Comparison of ENCODE assay signal across 1 cellular context in the genomic region with DNA sequence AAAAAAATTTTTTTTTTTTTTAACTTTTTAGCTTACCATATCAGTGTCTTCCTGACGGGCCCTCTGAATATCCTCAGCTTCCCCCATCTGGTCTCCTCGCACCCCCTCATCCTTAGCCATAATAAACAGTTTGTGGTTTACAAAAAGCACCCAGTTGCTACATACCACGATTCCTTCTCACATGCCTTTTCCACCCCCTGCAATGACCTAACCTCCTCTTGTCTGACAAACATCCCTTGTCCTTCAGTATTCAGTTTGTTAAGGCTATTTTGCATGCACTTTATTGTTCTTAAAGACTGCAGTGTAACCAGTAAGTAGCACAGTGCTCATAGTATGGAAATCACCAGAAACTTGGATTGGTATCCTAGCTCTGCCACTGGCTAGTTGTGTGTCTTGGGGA.
TF ChIP-seq lines count a peak whose summit lies in the region.

No MANE protein-coding gene starts in this region.

TF ChIP-seq in HepG2, 621 proteins besides CTCF, POLR2A, EP300 and RAD21:
- no peak for TF ChIP-seq ZNF776 (CRISPR knock-in tag; IDR thresholded peaks at IDR 0.05)
- no peak for TF ChIP-seq ZKSCAN1 (IDR thresholded peaks at IDR 0.05; ENCODE audit: low read length)
- TF ChIP-seq ZNF124 (CRISPR knock-in tag; IDR thresholded peaks at IDR 0.05) = no peak
- no peak for TF ChIP-seq ZBTB7B (CRISPR knock-in tag; IDR thresholded peaks at IDR 0.05)
- TF ChIP-seq EEA1 (CRISPR knock-in tag; IDR thresholded peaks at IDR 0.05; ENCODE audit: borderline replicate concordance) = no peak
- TF ChIP-seq ZFP37 (CRISPR knock-in tag; IDR thresholded peaks at IDR 0.05; ENCODE audit: borderline replicate concordance) = no peak
- TF ChIP-seq, protein P1, sequence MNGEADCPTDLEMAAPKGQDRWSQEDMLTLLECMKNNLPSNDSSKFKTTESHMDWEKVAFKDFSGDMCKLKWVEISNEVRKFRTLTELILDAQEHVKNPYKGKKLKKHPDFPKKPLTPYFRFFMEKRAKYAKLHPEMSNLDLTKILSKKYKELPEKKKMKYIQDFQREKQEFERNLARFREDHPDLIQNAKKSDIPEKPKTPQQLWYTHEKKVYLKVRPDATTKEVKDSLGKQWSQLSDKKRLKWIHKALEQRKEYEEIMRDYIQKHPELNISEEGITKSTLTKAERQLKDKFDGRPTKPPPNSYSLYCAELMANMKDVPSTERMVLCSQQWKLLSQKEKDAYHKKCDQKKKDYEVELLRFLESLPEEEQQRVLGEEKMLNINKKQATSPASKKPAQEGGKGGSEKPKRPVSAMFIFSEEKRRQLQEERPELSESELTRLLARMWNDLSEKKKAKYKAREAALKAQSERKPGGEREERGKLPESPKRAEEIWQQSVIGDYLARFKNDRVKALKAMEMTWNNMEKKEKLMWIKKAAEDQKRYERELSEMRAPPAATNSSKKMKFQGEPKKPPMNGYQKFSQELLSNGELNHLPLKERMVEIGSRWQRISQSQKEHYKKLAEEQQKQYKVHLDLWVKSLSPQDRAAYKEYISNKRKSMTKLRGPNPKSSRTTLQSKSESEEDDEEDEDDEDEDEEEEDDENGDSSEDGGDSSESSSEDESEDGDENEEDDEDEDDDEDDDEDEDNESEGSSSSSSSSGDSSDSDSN (CRISPR knock-in tag; IDR thresholded peaks at IDR 0.05) = no peak
